24 cellular contexts compared by ENCODE assay signal in the genomic region with DNA sequence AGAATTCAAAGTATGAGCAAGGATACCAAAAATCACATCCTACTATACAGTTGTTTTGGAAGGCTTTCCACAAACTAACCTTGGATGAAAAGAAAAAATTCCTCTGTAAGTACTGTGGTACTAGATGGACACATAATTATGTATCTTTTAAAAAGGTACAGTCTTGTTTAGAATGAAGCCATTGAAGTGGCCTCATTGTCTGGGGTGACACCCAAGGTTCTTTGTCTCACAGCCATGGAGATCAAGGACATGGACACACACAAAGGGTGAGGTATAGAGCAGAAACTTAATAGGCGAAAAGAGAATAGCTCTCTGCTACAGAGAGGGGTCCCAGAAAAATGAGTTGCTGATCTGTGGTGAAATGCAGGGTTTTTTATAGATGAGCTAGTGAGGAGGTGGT.
"Had no signal": no experiment of that assay in that cellular context is flagged by ENCODE, and none has a peak within 500 bp of the region (broad histone marks: within the 10 kb centered on the region; RNA-seq: fewer than 3 reads in every experiment).

No MANE protein-coding gene starts in this region.

- H3K9me3 Mint-ChIP-seq: activated CD4-positive, alpha-beta T cell treated with anti-CD3 and anti-CD28 coated beads, Interleukin-2, amount 10 ng/mL, durations not matched to agents 24 days and 14 days; natural killer cell treated with Interleukin-12 subunit alpha and Interleukin-12 subunit beta and Interleukin-15 and Interleukin-18, amount 100 ng/mL, for 72 hours had no signal

- H3K27me3 ChIP-seq: brain microvascular endothelial cell, dorsolateral prefrontal cortex, gastroesophageal sphincter, hepatocyte, tibial nerve had no signal

- DNase-seq: activated CD4-positive, alpha-beta memory T cell treated with anti-CD3 and anti-CD28 coated beads for 36 hours; activated CD4-positive, alpha-beta T cell treated with anti-CD3 and anti-CD28 coated beads, Interleukin-2, amount 10 ng/mL, durations not matched to agents 24 days and 14 days; activated CD8-positive, alpha-beta memory T cell treated with anti-CD3 and anti-CD28 coated beads, Interleukin-2, amount 50 U/mL, for 4 hours; activated effector memory CD4-positive, alpha-beta T cell treated with anti-CD3 and anti-CD28 coated beads, Interleukin-2, amount 50 U/mL, for 16 hours; activated naive CD4-positive, alpha-beta T cell treated with anti-CD3 and anti-CD28 coated beads for 36 hours; activated T-cell treated with anti-CD3 and anti-CD28 coated beads, Interleukin-2, amount 50 U/mL, for 1 hour; amniotic stem cell; brain microvascular endothelial cell; dorsolateral prefrontal cortex; left cardiac atrium; posterior cingulate gyrus; right cardiac atrium; stimulated activated CD4-positive, alpha-beta T cell treated with anti-CD3 and anti-CD28 coated beads, Interleukin-15, amount 100 ng/mL, for 24 hours; stimulated activated CD4-positive, alpha-beta T cell treated with anti-CD3 and anti-CD28 coated beads, Interleukin-2, amount 100 ng/mL, for 24 hours; stimulated activated naive CD4-positive, alpha-beta T cell treated with Interleukin-2 at 50 U/mL for 16 hours; T-helper 9 cell had no signal

- H3K27ac ChIP-seq: brain microvascular endothelial cell, coronary artery, dorsolateral prefrontal cortex, gastroesophageal sphincter, hepatocyte, tibial nerve, VCaP had no signal

- H2AFZ ChIP-seq: hepatocyte had no signal

- H3K36me3 ChIP-seq: brain microvascular endothelial cell had no signal

- H3K4me1 ChIP-seq: gastroesophageal sphincter, tibial nerve had no signal

- H3K27me3 Mint-ChIP-seq: activated CD4-positive, alpha-beta memory T cell treated with anti-CD3 and anti-CD28 coated beads for 36 hours; activated CD4-positive, alpha-beta T cell treated with anti-CD3 and anti-CD28 coated beads, Interleukin-2, amount 10 ng/mL, durations not matched to agents 24 days and 14 days; natural killer cell treated with Interleukin-12 subunit alpha and Interleukin-12 subunit beta and Interleukin-15 and Interleukin-18, amount 100 ng/mL, for 72 hours had no signal

- H3K79me2 ChIP-seq: hepatocyte had no signal

- H3K4me2 ChIP-seq: hepatocyte had no signal

- H3K4me3 ChIP-seq: coronary artery, dorsolateral prefrontal cortex, gastroesophageal sphincter, hepatocyte, tibial nerve had no signal

- H3K27ac Mint-ChIP-seq: activated CD4-positive, alpha-beta memory T cell treated with anti-CD3 and anti-CD28 coated beads for 36 hours; activated CD4-positive, alpha-beta T cell treated with anti-CD3 and anti-CD28 coated beads, Interleukin-2, amount 10 ng/mL, durations not matched to agents 24 days and 14 days; activated naive CD4-positive, alpha-beta T cell treated with anti-CD3 and anti-CD28 coated beads for 36 hours; activated T-helper 1 cell treated with anti-CD3 and anti-CD28 coated beads, Interleukin-12 subunit alpha, Interleukin-12 subunit beta, Interleukin-2, Interleukin-4 antibody, amounts not matched to agents 30 ng/mL and 10 ng/mL and 1 ng/mL, durations not matched to agents 14 hours and 24 hours and 36 hours; natural killer cell treated with Interleukin-12 subunit alpha and Interleukin-12 subunit beta and Interleukin-15 and Interleukin-18, amount 100 ng/mL, for 72 hours had no signal

- ATAC-seq: activated CD4-positive, CD25-positive, alpha-beta regulatory T cell treated with anti-CD3 and anti-CD28 coated beads, Interleukin-2, amount 50 U/mL, for 24 hours; gastroesophageal sphincter; left cardiac atrium; natural killer cell treated with Interleukin-12 subunit alpha and Interleukin-12 subunit beta and Interleukin-15 and Interleukin-18, amount 100 ng/mL, for 72 hours; right cardiac atrium had no signal

- H3K9me3 ChIP-seq: gastroesophageal sphincter, tibial nerve had no signal

- H3K4me3 Mint-ChIP-seq: activated CD4-positive, alpha-beta memory T cell treated with anti-CD3 and anti-CD28 coated beads for 36 hours; activated CD4-positive, alpha-beta T cell treated with anti-CD3 and anti-CD28 coated beads, Interleukin-2, amount 10 ng/mL, durations not matched to agents 24 days and 14 days; activated naive CD4-positive, alpha-beta T cell treated with anti-CD3 and anti-CD28 coated beads for 36 hours; activated T-helper 1 cell treated with anti-CD3 and anti-CD28 coated beads, Interleukin-12 subunit alpha, Interleukin-12 subunit beta, Interleukin-2, Interleukin-4 antibody, amounts not matched to agents 30 ng/mL and 10 ng/mL and 1 ng/mL, durations not matched to agents 14 hours and 24 hours and 36 hours; natural killer cell treated with Interleukin-12 subunit alpha and Interleukin-12 subunit beta and Interleukin-15 and Interleukin-18, amount 100 ng/mL, for 72 hours had no signal
